In the genomic region with DNA sequence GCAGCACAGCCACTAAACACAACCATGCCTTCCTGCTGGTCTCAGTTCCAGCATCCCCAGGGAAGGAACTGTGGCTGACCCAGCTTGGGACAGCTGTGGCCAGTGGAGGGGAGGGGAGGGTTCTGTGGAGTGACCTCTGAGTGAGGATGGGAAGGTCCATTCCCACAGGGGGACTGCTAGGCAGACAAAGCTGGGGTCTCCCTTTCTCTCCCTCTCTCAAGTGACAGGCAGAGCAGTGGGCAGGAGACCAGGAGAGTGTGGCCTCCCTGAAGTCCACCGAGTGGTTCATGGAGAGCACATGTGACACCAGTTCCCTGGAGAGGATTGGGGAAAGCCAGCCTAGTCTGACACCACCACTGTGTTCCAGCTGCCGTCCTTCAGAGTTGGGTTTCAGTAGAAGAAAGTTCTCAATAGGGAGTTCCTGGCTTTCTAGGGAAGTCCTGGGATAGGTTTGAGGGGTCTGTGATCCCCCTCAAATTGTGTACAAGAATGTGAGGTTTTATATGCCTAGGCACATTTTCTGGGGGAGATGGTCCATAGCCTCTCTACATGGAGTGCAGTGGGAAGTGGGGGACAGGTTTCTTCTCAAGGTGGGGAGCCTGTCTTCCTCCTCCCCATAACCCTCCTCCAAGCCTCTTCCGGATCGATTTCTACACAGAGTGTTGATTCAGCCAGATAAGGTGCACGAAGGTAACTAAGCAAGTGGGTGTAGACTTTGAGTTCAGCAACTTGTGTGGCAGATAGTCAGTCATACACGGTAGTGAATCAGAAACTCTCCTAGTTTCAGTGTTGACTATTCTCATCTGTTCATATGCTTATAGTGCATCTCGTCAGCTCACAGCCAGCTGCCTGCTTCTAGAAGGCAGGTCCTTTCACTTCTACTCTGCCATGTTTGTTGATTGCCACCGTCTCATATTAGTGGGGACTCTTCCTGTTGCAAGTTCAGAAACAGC, we compare ENCODE assay signal across 1 cellular context.
TF ChIP-seq lines count a peak whose summit lies in the region.

No MANE protein-coding gene starts in this region.

TF ChIP-seq in HepG2, 621 proteins besides CTCF, POLR2A, EP300 and RAD21:
- 0 out of 2 replicates have a peak, but pooled peaks have one; percentile 51 for TF ChIP-seq ZNF3 (CRISPR knock-in tag; IDR thresholded peaks at IDR 0.05)
- TF ChIP-seq ZNF674 (CRISPR knock-in tag; IDR thresholded peaks at IDR 0.05; ENCODE audit: low read depth) = no peak
- 0 out of 2 replicates have a peak, but pooled peaks have one; percentile 20 for TF ChIP-seq MED1 (CRISPR knock-in tag; IDR thresholded peaks at IDR 0.05)
- TF ChIP-seq, protein P1, sequence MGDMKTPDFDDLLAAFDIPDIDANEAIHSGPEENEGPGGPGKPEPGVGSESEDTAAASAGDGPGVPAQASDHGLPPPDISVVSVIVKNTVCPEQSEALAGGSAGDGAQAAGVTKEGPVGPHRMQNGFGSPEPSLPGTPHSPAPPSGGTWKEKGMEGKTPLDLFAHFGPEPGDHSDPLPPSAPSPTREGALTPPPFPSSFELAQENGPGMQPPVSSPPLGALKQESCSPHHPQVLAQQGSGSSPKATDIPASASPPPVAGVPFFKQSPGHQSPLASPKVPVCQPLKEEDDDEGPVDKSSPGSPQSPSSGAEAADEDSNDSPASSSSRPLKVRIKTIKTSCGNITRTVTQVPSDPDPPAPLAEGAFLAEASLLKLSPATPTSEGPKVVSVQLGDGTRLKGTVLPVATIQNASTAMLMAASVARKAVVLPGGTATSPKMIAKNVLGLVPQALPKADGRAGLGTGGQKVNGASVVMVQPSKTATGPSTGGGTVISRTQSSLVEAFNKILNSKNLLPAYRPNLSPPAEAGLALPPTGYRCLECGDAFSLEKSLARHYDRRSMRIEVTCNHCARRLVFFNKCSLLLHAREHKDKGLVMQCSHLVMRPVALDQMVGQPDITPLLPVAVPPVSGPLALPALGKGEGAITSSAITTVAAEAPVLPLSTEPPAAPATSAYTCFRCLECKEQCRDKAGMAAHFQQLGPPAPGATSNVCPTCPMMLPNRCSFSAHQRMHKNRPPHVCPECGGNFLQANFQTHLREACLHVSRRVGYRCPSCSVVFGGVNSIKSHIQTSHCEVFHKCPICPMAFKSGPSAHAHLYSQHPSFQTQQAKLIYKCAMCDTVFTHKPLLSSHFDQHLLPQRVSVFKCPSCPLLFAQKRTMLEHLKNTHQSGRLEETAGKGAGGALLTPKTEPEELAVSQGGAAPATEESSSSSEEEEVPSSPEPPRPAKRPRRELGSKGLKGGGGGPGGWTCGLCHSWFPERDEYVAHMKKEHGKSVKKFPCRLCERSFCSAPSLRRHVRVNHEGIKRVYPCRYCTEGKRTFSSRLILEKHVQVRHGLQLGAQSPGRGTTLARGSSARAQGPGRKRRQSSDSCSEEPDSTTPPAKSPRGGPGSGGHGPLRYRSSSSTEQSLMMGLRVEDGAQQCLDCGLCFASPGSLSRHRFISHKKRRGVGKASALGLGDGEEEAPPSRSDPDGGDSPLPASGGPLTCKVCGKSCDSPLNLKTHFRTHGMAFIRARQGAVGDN (CRISPR knock-in tag; IDR thresholded peaks at IDR 0.05) = 0 out of 2 replicates have a peak, but pooled peaks have one; percentile 34
- no peak for TF ChIP-seq HDAC6 (IDR thresholded peaks at IDR 0.05; ENCODE audit: low read depth, low read length)
- TF ChIP-seq HNF4A (CRISPR knock-in tag; IDR thresholded peaks at IDR 0.05) = peak; percentile 34; the same call in 1 of the 2 replicates
- TF ChIP-seq SAP130 (CRISPR knock-in tag; IDR thresholded peaks at IDR 0.05; ENCODE audit: low read depth) = 0 out of 2 replicates have a peak, but pooled peaks have one; percentile 27
- no peak for TF ChIP-seq MIER3 (CRISPR knock-in tag; IDR thresholded peaks at IDR 0.05; ENCODE audit: borderline replicate concordance)
- TF ChIP-seq ZNF263 (CRISPR knock-in tag; IDR thresholded peaks at IDR 0.05) = peak; percentile 80
- TF ChIP-seq ZNF841 (CRISPR knock-in tag; IDR thresholded peaks at IDR 0.05; ENCODE audit: borderline replicate concordance) = 0 out of 2 replicates have a peak, but pooled peaks have one; percentile 34
- peak; percentile 86 for TF ChIP-seq ONECUT2 (CRISPR knock-in tag; IDR thresholded peaks at IDR 0.05)
- 0 out of 2 replicates have a peak, but pooled peaks have one; percentile 31 for TF ChIP-seq RFXAP (CRISPR knock-in tag; IDR thresholded peaks at IDR 0.05; ENCODE audit: borderline replicate concordance)
- peak; percentile 23; the same call in 1 of the 2 replicates for TF ChIP-seq GATAD2A (CRISPR knock-in tag; IDR thresholded peaks at IDR 0.05)
- TF ChIP-seq, protein P2, sequence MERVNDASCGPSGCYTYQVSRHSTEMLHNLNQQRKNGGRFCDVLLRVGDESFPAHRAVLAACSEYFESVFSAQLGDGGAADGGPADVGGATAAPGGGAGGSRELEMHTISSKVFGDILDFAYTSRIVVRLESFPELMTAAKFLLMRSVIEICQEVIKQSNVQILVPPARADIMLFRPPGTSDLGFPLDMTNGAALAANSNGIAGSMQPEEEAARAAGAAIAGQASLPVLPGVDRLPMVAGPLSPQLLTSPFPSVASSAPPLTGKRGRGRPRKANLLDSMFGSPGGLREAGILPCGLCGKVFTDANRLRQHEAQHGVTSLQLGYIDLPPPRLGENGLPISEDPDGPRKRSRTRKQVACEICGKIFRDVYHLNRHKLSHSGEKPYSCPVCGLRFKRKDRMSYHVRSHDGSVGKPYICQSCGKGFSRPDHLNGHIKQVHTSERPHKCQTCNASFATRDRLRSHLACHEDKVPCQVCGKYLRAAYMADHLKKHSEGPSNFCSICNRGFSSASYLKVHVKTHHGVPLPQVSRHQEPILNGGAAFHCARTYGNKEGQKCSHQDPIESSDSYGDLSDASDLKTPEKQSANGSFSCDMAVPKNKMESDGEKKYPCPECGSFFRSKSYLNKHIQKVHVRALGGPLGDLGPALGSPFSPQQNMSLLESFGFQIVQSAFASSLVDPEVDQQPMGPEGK (CRISPR knock-in tag; IDR thresholded peaks at IDR 0.05) = peak; percentile 59
- 0 out of 2 replicates have a peak, but pooled peaks have one; percentile 59 for TF ChIP-seq HOXA9 (CRISPR knock-in tag; IDR thresholded peaks at IDR 0.05; ENCODE audit: borderline replicate concordance)
- TF ChIP-seq KDM3A (CRISPR knock-in tag; IDR thresholded peaks at IDR 0.05; ENCODE audit: low read depth) = 0 out of 2 replicates have a peak, but pooled peaks have one; percentile 23
- TF ChIP-seq, protein P3, sequence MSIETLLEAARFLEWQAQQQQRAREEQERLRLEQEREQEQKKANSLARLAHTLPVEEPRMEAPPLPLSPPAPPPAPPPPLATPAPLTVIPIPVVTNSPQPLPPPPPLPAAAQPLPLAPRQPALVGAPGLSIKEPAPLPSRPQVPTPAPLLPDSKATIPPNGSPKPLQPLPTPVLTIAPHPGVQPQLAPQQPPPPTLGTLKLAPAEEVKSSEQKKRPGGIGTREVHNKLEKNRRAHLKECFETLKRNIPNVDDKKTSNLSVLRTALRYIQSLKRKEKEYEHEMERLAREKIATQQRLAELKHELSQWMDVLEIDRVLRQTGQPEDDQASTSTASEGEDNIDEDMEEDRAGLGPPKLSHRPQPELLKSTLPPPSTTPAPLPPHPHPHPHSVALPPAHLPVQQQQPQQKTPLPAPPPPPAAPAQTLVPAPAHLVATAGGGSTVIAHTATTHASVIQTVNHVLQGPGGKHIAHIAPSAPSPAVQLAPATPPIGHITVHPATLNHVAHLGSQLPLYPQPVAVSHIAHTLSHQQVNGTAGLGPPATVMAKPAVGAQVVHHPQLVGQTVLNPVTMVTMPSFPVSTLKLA (IDR thresholded peaks at IDR 0.05) = no peak
- no peak for TF ChIP-seq SIX4 (CRISPR knock-in tag; IDR thresholded peaks at IDR 0.05)
- peak; percentile 25; the same call in 1 of the 2 replicates for TF ChIP-seq ETV5 (CRISPR knock-in tag; IDR thresholded peaks at IDR 0.05; ENCODE audit: borderline replicate concordance)
- TF ChIP-seq, protein P4, sequence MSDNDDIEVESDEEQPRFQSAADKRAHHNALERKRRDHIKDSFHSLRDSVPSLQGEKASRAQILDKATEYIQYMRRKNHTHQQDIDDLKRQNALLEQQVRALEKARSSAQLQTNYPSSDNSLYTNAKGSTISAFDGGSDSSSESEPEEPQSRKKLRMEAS (IDR thresholded peaks at IDR 0.05) = 0 out of 2 replicates have a peak, but pooled peaks have one; percentile 25
- TF ChIP-seq, protein P5, sequence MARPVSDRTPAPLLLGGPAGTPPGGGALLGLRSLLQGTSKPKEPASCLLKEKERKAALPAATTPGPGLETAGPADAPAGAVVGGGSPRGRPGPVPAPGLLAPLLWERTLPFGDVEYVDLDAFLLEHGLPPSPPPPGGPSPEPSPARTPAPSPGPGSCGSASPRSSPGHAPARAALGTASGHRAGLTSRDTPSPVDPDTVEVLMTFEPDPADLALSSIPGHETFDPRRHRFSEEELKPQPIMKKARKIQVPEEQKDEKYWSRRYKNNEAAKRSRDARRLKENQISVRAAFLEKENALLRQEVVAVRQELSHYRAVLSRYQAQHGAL (CRISPR knock-in tag; IDR thresholded peaks at IDR 0.05; ENCODE audit: not compliant biosample characterization) = no peak
